In the genomic region with DNA sequence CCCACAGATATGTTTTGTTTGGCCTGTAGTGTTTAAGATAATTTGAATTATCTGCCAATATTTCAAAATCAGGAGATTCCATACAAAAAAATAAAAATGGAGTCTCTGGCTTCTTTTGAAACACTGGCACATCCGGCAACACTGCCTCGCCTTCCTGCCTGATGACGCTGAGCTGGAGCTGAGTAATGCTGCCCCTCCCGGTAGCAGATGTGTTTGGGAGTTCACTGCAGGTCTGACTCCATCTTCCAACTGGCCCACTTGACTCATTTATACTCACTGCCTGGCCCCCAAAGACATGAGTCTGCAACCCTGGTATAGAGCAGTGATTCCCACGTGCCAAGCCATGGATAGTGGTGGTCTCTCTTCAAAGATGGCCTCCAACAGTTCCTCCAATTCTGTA, we compare ENCODE assay signal across 13 cellular contexts. TPM values are rescaled to one million over a fixed set of nuclear protein-coding genes. Genes with fewer than 3 reads are reported as not detected.
DNase-seq lines count a peak whose midpoint lies in the region; ATAC-seq and TF ChIP-seq lines count a peak whose summit lies in the region.
"Had no signal": no experiment of that assay in that cellular context is flagged by ENCODE, and none has a peak within 500 bp of the region (broad histone marks: within the 10 kb centered on the region; RNA-seq: fewer than 3 reads in every experiment).

No MANE protein-coding gene starts in this region.

- DNase-seq in AG20443 (ENCODE audit: low spot score) (peak; percentile 91), LoVo (ENCODE audit: low spot score) (peak; percentile 47), choroid plexus epithelial cell (ENCODE audit: low read depth) (peak; percentile 87), mucosa of descending colon (peak in 2 of 3 donors; percentile 6 to 55), occipital lobe (lab: John Stamatoyannopoulos, UW) (no peak), CD14-positive monocyte (ENCODE audit: low spot score) (no peak)
- DNase-seq in activated naive CD4-positive, alpha-beta T cell (lab: John Stamatoyannopoulos, UW) = no peak
- DNase-seq: DMS153; stimulated activated CD4-positive, alpha-beta T cell treated with anti-CD3 and anti-CD28 coated beads, Interleukin-4, amount 100 ng/mL, for 24 hours; upper lobe of right lung had no signal

- H3K27me3 Mint-ChIP-seq in CD14-positive monocyte (ENCODE audit: low read depth in 3 of 3) = no peaks in the 10 kb centered on the region
- H3K27me3 Mint-ChIP-seq: IgD-negative memory B cell had no signal

- peak; percentile 30 for TF ChIP-seq CTCF in choroid plexus epithelial cell (conservative IDR thresholded peaks at IDR 0.05; ENCODE audit: low read depth, low read length)
- TF ChIP-seq CTCF in mucosa of descending colon (IDR thresholded peaks at IDR 0.05) = no peak
- no peak for TF ChIP-seq CTCF in CD14-positive monocyte (IDR thresholded peaks at IDR 0.05)

- H3K36me3 Mint-ChIP-seq in CD14-positive monocyte = peaks cover 39 to 78% of the 10 kb centered on the region in 2 donors

- H3K4me3 Mint-ChIP-seq in CD14-positive monocyte = no peak overlapping the region
- H3K4me3 Mint-ChIP-seq: activated T-helper 1 cell treated with anti-CD3 and anti-CD28 coated beads, Interleukin-12 subunit alpha, Interleukin-12 subunit beta, Interleukin-2, Interleukin-4 antibody, amounts not matched to agents 30 ng/mL and 10 ng/mL and 1 ng/mL, durations not matched to agents 14 hours and 24 hours and 36 hours; IgD-negative memory B cell had no signal

- H3K4me1 Mint-ChIP-seq in CD14-positive monocyte = no peaks in the 10 kb centered on the region

- no peaks in the 10 kb centered on the region for H3K36me3 ChIP-seq in mucosa of descending colon (ENCODE audit: low read depth)
- H3K36me3 ChIP-seq: upper lobe of right lung had no signal

- H3K4me3 ChIP-seq in choroid plexus epithelial cell (ENCODE audit: low read depth, low read length) = no peak overlapping the region
- H3K4me3 ChIP-seq in mucosa of descending colon = no peak overlapping the region
- H3K4me3 ChIP-seq: upper lobe of right lung had no signal

- H3K9me3 ChIP-seq in mucosa of descending colon = no peaks in the 10 kb centered on the region
- H3K9me3 ChIP-seq: upper lobe of right lung had no signal

- H3K27ac Mint-ChIP-seq in CD14-positive monocyte = peak overlapping the region in 2 of 7 donors; percentile 63 to 80
- H3K27ac Mint-ChIP-seq: activated T-helper 1 cell treated with anti-CD3 and anti-CD28 coated beads, Interleukin-12 subunit alpha, Interleukin-12 subunit beta, Interleukin-2, Interleukin-4 antibody, amounts not matched to agents 30 ng/mL and 10 ng/mL and 1 ng/mL, durations not matched to agents 14 hours and 24 hours and 36 hours; IgD-negative memory B cell had no signal

- peak; percentile 87 for ATAC-seq in mucosa of descending colon
- no peak for ATAC-seq in HG02571 (IDR thresholded peaks at IDR 0.05; ENCODE audit: unreplicated experiment)

- H3K4me1 ChIP-seq in mucosa of descending colon (ENCODE audit: low read depth) = no peaks in the 10 kb centered on the region
- H3K4me1 ChIP-seq: upper lobe of right lung had no signal

- intact Hi-C loops in mucosa of descending colon (cut with DNase I, micrococcal nuclease) (no loop called here), CD14-positive monocyte (cut with micrococcal nuclease) (loop anchor here in 1 of 2 donors (10.0 kb wide), 1 partner anchor 195 kb away; no protein-coding TSS in a partner anchor)

- H3K9me3 Mint-ChIP-seq in CD14-positive monocyte = no peaks in the 10 kb centered on the region
- H3K9me3 Mint-ChIP-seq: activated T-helper 1 cell treated with anti-CD3 and anti-CD28 coated beads, Interleukin-12 subunit alpha, Interleukin-12 subunit beta, Interleukin-2, Interleukin-4 antibody, amounts not matched to agents 30 ng/mL and 10 ng/mL and 1 ng/mL, durations not matched to agents 14 hours and 24 hours and 36 hours; IgD-negative memory B cell had no signal

RNA-seq across cellular contexts. Expression of a gene that starts 7.4 kb away (rescaled TPM):
- 10 to 100 TPM in 2 of 3 donors, 1 to 10 TPM in 1; 7.5 to 20.5 (median 11.2) TPM for total RNA-seq in mucosa of descending colon
- 13.3 TPM for total RNA-seq in occipital lobe
- not detected for polyA plus RNA-seq in CD14-positive monocyte
- polyA plus RNA-seq: IgD-negative memory B cell had no signal

Comparison
In these comparisons a context has a peak if more than half of its experiments do, and no peak if none do; other contexts are left out.
1. DNase-seq: peak in AG20443 (single experiment), LoVo (single experiment), choroid plexus epithelial cell (single experiment) and mucosa of descending colon (2 of 3); none in activated naive CD4-positive, alpha-beta T cell (0 of 4), occipital lobe (single experiment) and CD14-positive monocyte (single experiment).